7 cellular contexts compared by ENCODE assay signal in the genomic region with DNA sequence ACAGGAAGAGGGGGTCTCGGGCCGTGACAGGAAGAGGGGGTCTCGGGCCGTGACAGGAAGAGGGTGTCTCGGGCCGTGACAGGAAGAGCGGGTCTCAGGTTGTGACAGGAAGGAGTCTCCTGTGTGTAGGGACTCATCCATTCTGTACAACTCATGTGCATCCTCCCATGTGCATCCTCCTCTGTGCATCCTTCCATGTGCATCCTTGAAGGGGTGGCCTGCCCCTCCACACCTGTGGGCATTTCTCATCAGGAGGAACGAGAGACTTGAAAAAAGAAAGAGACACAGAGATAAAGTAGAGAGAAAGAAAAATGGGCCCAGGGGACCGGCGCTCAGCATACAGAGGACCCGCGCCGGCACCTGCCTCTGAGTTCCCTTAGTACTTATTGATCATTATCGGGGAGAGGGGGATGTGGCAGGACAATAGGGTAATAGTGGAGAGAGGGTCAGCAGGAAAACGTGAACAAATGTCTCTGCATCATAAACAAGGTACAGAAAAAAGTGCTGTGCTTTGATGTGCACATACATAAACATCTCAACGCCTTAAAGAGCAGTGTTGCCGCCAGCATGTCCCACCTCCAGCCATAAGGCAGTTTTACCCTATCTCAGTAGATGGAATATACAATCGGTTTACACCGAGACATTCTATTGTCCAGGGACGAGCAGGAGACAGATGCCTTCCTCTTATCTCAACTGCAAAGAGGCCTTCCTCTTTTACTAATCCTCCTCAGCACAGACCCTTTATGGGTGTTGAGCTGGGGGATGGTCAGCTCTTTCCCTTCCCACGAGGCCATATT. TPM values are rescaled to one million over a fixed set of nuclear protein-coding genes. Genes with fewer than 3 reads are reported as not detected.
A peak's percentile ranks its signal among the peaks of the same experiment; 100 is the strongest.
DNase-seq lines count a peak whose midpoint lies in the region; ATAC-seq, FAIRE-seq and TF ChIP-seq lines count a peak whose summit lies in the region.
"Not testable (repeated sequence)": the region's sequence is repeated elsewhere in the genome, so short reads cannot be mapped to it uniquely, and the experiment has no call there.

No MANE protein-coding gene starts in this region.

- not testable (repeated sequence) for H3K9me2 ChIP-seq in Karpas-422 (replicated peaks; ENCODE audit: insufficient read depth, low read length)

- not testable (repeated sequence) for H3K36me3 ChIP-seq in CD4-positive, alpha-beta memory T cell (ENCODE audit: insufficient read depth, low read length); Karpas-422 (ENCODE audit: insufficient read depth, low read length); kidney (ENCODE audit: control insufficient read depth in 1 of 2, insufficient read depth in 2 of 2, low read length in 2 of 2)

- not testable (repeated sequence) for DNase-seq in CD4-positive, alpha-beta memory T cell; activated CD4-positive, alpha-beta T cell treated with anti-CD3 and anti-CD28 coated beads for 36 hours; activated naive CD8-positive, alpha-beta T cell treated with anti-CD3 and anti-CD28 coated beads, Interleukin-2, amount 10 ng/mL, durations not matched to agents 7 days and 5 days
- DNase-seq in Karpas-422 (peak; percentile 43), kidney (peak; percentile 29)
- DNase-seq in activated T-cell treated with anti-CD3 and anti-CD28 coated beads, Interleukin-2, amount 50 U/mL, for 48 hours: peak; percentile 35 to 38
- DNase-seq in stimulated activated CD4-positive, alpha-beta T cell treated with anti-CD3 and anti-CD28 coated beads, Interleukin-15, amount 100 ng/mL, for 24 hours: peak; percentile 17

- H2AFZ ChIP-seq in Karpas-422 (ENCODE audit: low read length): peak overlapping the region; percentile 85; the same call in 1 of the 2 replicates

- CTCF ChIA-PET in CD4-positive, alpha-beta memory T cell (lab: Charles Lee; ENCODE audit: partially characterized antibody); activated CD4-positive, alpha-beta T cell treated with anti-CD3 and anti-CD28 coated beads for 36 hours (lab: Charles Lee): not testable (repeated sequence)

- TF ChIP-seq CTCF in kidney (IDR thresholded peaks at IDR 0.05; ENCODE audit: borderline replicate concordance, extremely low read depth, insufficient read depth): not testable (repeated sequence)

- not testable (repeated sequence) for H4K20me1 ChIP-seq in Karpas-422 (ENCODE audit: insufficient read depth, low read depth, low read length)

- H3K4me2 ChIP-seq in Karpas-422 (ENCODE audit: low read depth, low read length, poor library complexity, severe bottlenecking): peak overlapping the region; percentile 48

- ATAC-seq in activated CD4-positive, alpha-beta T cell treated with anti-CD3 and anti-CD28 coated beads for 36 hours: peak; percentile 42
- peak; percentile 36 for ATAC-seq in activated naive CD8-positive, alpha-beta T cell treated with anti-CD3 and anti-CD28 coated beads, Interleukin-2, amount 10 ng/mL, durations not matched to agents 7 days and 5 days (ENCODE audit: low read depth)

- H3K27ac ChIP-seq in CD4-positive, alpha-beta memory T cell (ENCODE audit: low read depth, low read length): peak overlapping the region; percentile 51
- H3K27ac ChIP-seq in Karpas-422 (ENCODE audit: low read length); kidney (ENCODE audit: low read depth in 2 of 2, low read length in 2 of 2): not testable (repeated sequence)

- not testable (repeated sequence) for H3K9me3 ChIP-seq in CD4-positive, alpha-beta memory T cell (ENCODE audit: control insufficient read depth in 1 of 2, low read length in 2 of 2); Karpas-422 (ENCODE audit: low read length); kidney (ENCODE audit: control insufficient read depth in 1 of 2, low read length in 2 of 2)

- H3K27me3 Mint-ChIP-seq in CD4-positive, alpha-beta memory T cell; activated CD4-positive, alpha-beta T cell treated with anti-CD3 and anti-CD28 coated beads for 36 hours; activated naive CD8-positive, alpha-beta T cell treated with anti-CD3 and anti-CD28 coated beads, Interleukin-2, amount 10 ng/mL, durations not matched to agents 7 days and 5 days: not testable (repeated sequence)

- not testable (repeated sequence) for FAIRE-seq in kidney (lab: Jason Lieb, UNC)

- POLR2A ChIA-PET in CD4-positive, alpha-beta memory T cell (lab: Charles Lee; ENCODE audit: partially characterized antibody); activated CD4-positive, alpha-beta T cell treated with anti-CD3 and anti-CD28 coated beads for 36 hours (lab: Charles Lee); activated naive CD8-positive, alpha-beta T cell treated with anti-CD3 and anti-CD28 coated beads, Interleukin-2, amount 10 ng/mL, durations not matched to agents 7 days and 5 days (lab: Charles Lee): not testable (repeated sequence)

- not testable (repeated sequence) for H3K4me1 ChIP-seq in CD4-positive, alpha-beta memory T cell (ENCODE audit: insufficient read depth, low read length); Karpas-422 (ENCODE audit: low read length); kidney (ENCODE audit: control insufficient read depth in 1 of 2, insufficient read depth in 1 of 2, low read depth in 1 of 2, low read length in 2 of 2)

- H3K27me3 ChIP-seq in CD4-positive, alpha-beta memory T cell (ENCODE audit: insufficient read depth, low read length); Karpas-422 (ENCODE audit: low read length): not testable (repeated sequence)

- not testable (repeated sequence) for H3K36me3 Mint-ChIP-seq in CD4-positive, alpha-beta memory T cell; activated CD4-positive, alpha-beta T cell treated with anti-CD3 and anti-CD28 coated beads for 36 hours (ENCODE audit: low read depth); activated naive CD8-positive, alpha-beta T cell treated with anti-CD3 and anti-CD28 coated beads, Interleukin-2, amount 10 ng/mL, durations not matched to agents 7 days and 5 days

- not testable (repeated sequence) for H3K79me2 ChIP-seq in Karpas-422 (ENCODE audit: low read length)

- H3K9me3 Mint-ChIP-seq in CD4-positive, alpha-beta memory T cell; activated CD4-positive, alpha-beta T cell treated with anti-CD3 and anti-CD28 coated beads for 36 hours (ENCODE audit: low read depth): not testable (repeated sequence)
- peaks cover 13% of the 10 kb centered on the region for H3K9me3 Mint-ChIP-seq in activated naive CD8-positive, alpha-beta T cell treated with anti-CD3 and anti-CD28 coated beads, Interleukin-2, amount 10 ng/mL, durations not matched to agents 7 days and 5 days

- H3K4me3 ChIP-seq in CD4-positive, alpha-beta memory T cell (ENCODE audit: low read length in 2 of 2); kidney (ENCODE audit: low read length in 2 of 2): not testable (repeated sequence)
- H3K4me3 ChIP-seq in Karpas-422 (ENCODE audit: low read length): peak overlapping the region; percentile 46

- H3K9ac ChIP-seq in Karpas-422 (ENCODE audit: low read length): peak overlapping the region; percentile 34; the same call in 1 of the 2 replicates
- not testable (repeated sequence) for H3K9ac ChIP-seq in kidney (ENCODE audit: low read length in 2 of 2)

- peak overlapping the region; percentile 37 to 98 (median 83) for H3K27ac Mint-ChIP-seq in CD4-positive, alpha-beta memory T cell
- H3K27ac Mint-ChIP-seq in activated CD4-positive, alpha-beta T cell treated with anti-CD3 and anti-CD28 coated beads for 36 hours: peak overlapping the region; percentile 81
- H3K27ac Mint-ChIP-seq in activated naive CD8-positive, alpha-beta T cell treated with anti-CD3 and anti-CD28 coated beads, Interleukin-2, amount 10 ng/mL, durations not matched to agents 7 days and 5 days: peak overlapping the region; percentile 97

- H3K4me3 Mint-ChIP-seq in CD4-positive, alpha-beta memory T cell: peak overlapping the region in 7 of 8 donors; percentile 66 to 81 (median 72)
- peak overlapping the region; percentile 13 for H3K4me3 Mint-ChIP-seq in activated CD4-positive, alpha-beta T cell treated with anti-CD3 and anti-CD28 coated beads for 36 hours
- H3K4me3 Mint-ChIP-seq in activated naive CD8-positive, alpha-beta T cell treated with anti-CD3 and anti-CD28 coated beads, Interleukin-2, amount 10 ng/mL, durations not matched to agents 7 days and 5 days: peak overlapping the region; percentile 11

- intact Hi-C loops in CD4-positive, alpha-beta memory T cell (cut with micrococcal nuclease); activated CD4-positive, alpha-beta T cell treated with anti-CD3 and anti-CD28 coated beads for 36 hours (cut with DNase I, micrococcal nuclease); kidney (cut with DNase I): not testable (repeated sequence)

- H3K4me1 Mint-ChIP-seq in CD4-positive, alpha-beta memory T cell: peaks cover 16 to 22% (median 20%) of the 10 kb centered on the region in 4 donors
- peaks cover 16% of the 10 kb centered on the region for H3K4me1 Mint-ChIP-seq in activated CD4-positive, alpha-beta T cell treated with anti-CD3 and anti-CD28 coated beads for 36 hours
- peaks cover 11% of the 10 kb centered on the region for H3K4me1 Mint-ChIP-seq in activated naive CD8-positive, alpha-beta T cell treated with anti-CD3 and anti-CD28 coated beads, Interleukin-2, amount 10 ng/mL, durations not matched to agents 7 days and 5 days

RNA-seq across cellular contexts. Expression of a gene that starts 30.0 kb away (rescaled TPM):
- 10 to 100 TPM; 28.3 to 28.7 TPM for total RNA-seq in CD4-positive, alpha-beta memory T cell
- 1 to 10 TPM; 3.1 to 8.4 TPM for polyA plus RNA-seq in CD4-positive, alpha-beta memory T cell
- 49.4 and 69.5 TPM in 2 replicates for total RNA-seq in Karpas-422 (2014; rRNA removed; shearing (Covaris generic); ENCODE audit: low replicate concordance)
- total RNA-seq in activated CD4-positive, alpha-beta T cell treated with anti-CD3 and anti-CD28 coated beads for 36 hours: 100 to 1,000 TPM in 1 of 2 experiments, 10 to 100 TPM in 1; 92.8 to 127 TPM
- 10 to 100 TPM; 57.3 to 61.2 TPM for total RNA-seq in activated naive CD8-positive, alpha-beta T cell treated with anti-CD3 and anti-CD28 coated beads, Interleukin-2, amount 10 ng/mL, durations not matched to agents 7 days and 5 days
- 11.0 TPM for total RNA-seq in kidney
- polyA plus RNA-seq in kidney (ENCODE audit: insufficient read depth, low read depth, low replicate concordance): 4.9 TPM

Comparison
In these comparisons a context has a peak if more than half of its experiments do, and no peak if none do; other contexts are left out.
1. H3K4me3 Mint-ChIP-seq: peak in every context shown above with its lines; median percentile 72 in CD4-positive, alpha-beta memory T cell; 13 in activated CD4-positive, alpha-beta T cell treated with anti-CD3 and anti-CD28 coated beads for 36 hours; 11 in activated naive CD8-positive, alpha-beta T cell treated with anti-CD3 and anti-CD28 coated beads, Interleukin-2, amount 10 ng/mL, durations not matched to agents 7 days and 5 days.